In genomic region chr6:16766836-16767745, GRCh38 we compare ENCODE assay signal across 2 cellular contexts.
TF ChIP-seq lines count a peak whose summit lies in the region.

No MANE protein-coding gene starts in this region.

TF ChIP-seq in endothelial cell of umbilical vein, 7 proteins besides CTCF, POLR2A, EP300 and RAD21 (continued from another document):
- no peak for TF ChIP-seq POLR2AphosphoS5 (IDR thresholded peaks at IDR 0.05; ENCODE audit: insufficient read depth, low read depth, low read length)

TF ChIP-seq in WTC11, 78 proteins besides CTCF, POLR2A, EP300 and RAD21:
- TF ChIP-seq ARID4B (CRISPR knock-in tag; IDR thresholded peaks at IDR 0.05; ENCODE audit: borderline replicate concordance): no peak
- TF ChIP-seq PREB (CRISPR knock-in tag; IDR thresholded peaks at IDR 0.05; ENCODE audit: borderline replicate concordance): no peak
- no peak for TF ChIP-seq PRDM15 (CRISPR knock-in tag; IDR thresholded peaks at IDR 0.05)
- no peak for TF ChIP-seq ZBTB43 (CRISPR knock-in tag; IDR thresholded peaks at IDR 0.05)
- no peak for TF ChIP-seq ELF4 (CRISPR knock-in tag; IDR thresholded peaks at IDR 0.05; ENCODE audit: low read depth)
- no peak for TF ChIP-seq JAZF1 (CRISPR knock-in tag; IDR thresholded peaks at IDR 0.05)
- no peak for TF ChIP-seq GABPB1 (CRISPR knock-in tag; IDR thresholded peaks at IDR 0.05)
- TF ChIP-seq CDX4 (CRISPR knock-in tag; IDR thresholded peaks at IDR 0.05; ENCODE audit: borderline replicate concordance): no peak
- TF ChIP-seq IRF2 (CRISPR knock-in tag; IDR thresholded peaks at IDR 0.05; ENCODE audit: borderline replicate concordance, low read depth): no peak
- TF ChIP-seq E2F5 (CRISPR knock-in tag; IDR thresholded peaks at IDR 0.05): no peak
- TF ChIP-seq ZNF138 (CRISPR knock-in tag; conservative IDR thresholded peaks at IDR 0.05): no peak
